1 cellular context compared by ENCODE assay signal in genomic region chr1:163922743-163923186, GRCh38.
TF ChIP-seq lines count a peak whose summit lies in the region.

No MANE protein-coding gene starts in this region.

TF ChIP-seq in GM23338, 12 proteins besides CTCF, POLR2A, EP300 and RAD21 (continued from another document):
- TF ChIP-seq ETS1 (IDR thresholded peaks at IDR 0.05): no peak
- TF ChIP-seq POLR2AphosphoS5 (IDR thresholded peaks at IDR 0.05; ENCODE audit: low read depth): no peak
- no peak for TF ChIP-seq EZH2 (IDR thresholded peaks at IDR 0.05; ENCODE audit: low read depth, unreplicated experiment)
- no peak for TF ChIP-seq JUNB (IDR thresholded peaks at IDR 0.05; ENCODE audit: unreplicated experiment)
- TF ChIP-seq STAT1 (IDR thresholded peaks at IDR 0.05; ENCODE audit: unreplicated experiment): no peak
